8 cellular contexts compared by ENCODE assay signal in genomic region chr4:14178421-14178820, GRCh38.
A peak's percentile ranks its signal among the peaks of the same experiment; 100 is the strongest.
DNase-seq lines count a peak whose midpoint lies in the region; ATAC-seq and TF ChIP-seq lines count a peak whose summit lies in the region.

No MANE protein-coding gene starts in this region.

- H3K9me3 ChIP-seq in MM.1S (replicated peaks; ENCODE audit: insufficient read depth, low read length), result no peaks in the 10 kb centered on the region

- H3K4me3 ChIP-seq in MM.1S (ENCODE audit: low read length), result peak overlapping the region; percentile 20; the same call in 1 of the 2 replicates
- no peak overlapping the region for H3K4me3 ChIP-seq in foreskin fibroblast (ENCODE audit: low read depth in 1 of 2, low read length in 2 of 2)

- DNase-seq in MM.1S (peak; percentile 79), foreskin fibroblast (peak; percentile 54 to 77), NCI-H526 (lab: John Stamatoyannopoulos, UW) (no peak), glutamatergic neuron (no peak), caudate nucleus (lab: John Stamatoyannopoulos, UW) (no peak), NCI-H146 treated with DMSO at 0.1 percent for 48 hours (lab: John Stamatoyannopoulos, UW; ENCODE audit: unreplicated experiment) (no peak)

- H3K4me2 ChIP-seq in MM.1S (ENCODE audit: low read depth, low read length), result peak overlapping the region; percentile 75

- no peaks in the 10 kb centered on the region for H3K79me2 ChIP-seq in MM.1S (ENCODE audit: low read length)

- no peak overlapping the region for H3K27ac Mint-ChIP-seq in glutamatergic neuron (ENCODE audit: unreplicated experiment)

- H3K9ac ChIP-seq in MM.1S (ENCODE audit: low read length), result peak overlapping the region; percentile 70

- peaks cover 1% of the 10 kb centered on the region for H3K4me1 Mint-ChIP-seq in glutamatergic neuron (ENCODE audit: low read depth, unreplicated experiment)

- no peak for TF ChIP-seq CTCF in MM.1S (IDR thresholded peaks at IDR 0.05; ENCODE audit: low read length)
- no peak for TF ChIP-seq CTCF in foreskin fibroblast (IDR thresholded peaks at IDR 0.05; ENCODE audit: low read depth, low read length)
- no peak for TF ChIP-seq CTCF in glutamatergic neuron (IDR thresholded peaks at IDR 0.05; ENCODE audit: partially characterized antibody, unreplicated experiment)

- H3K4me1 ChIP-seq in MM.1S (ENCODE audit: low read length), result peaks cover 38% of the 10 kb centered on the region

- H3K9me3 Mint-ChIP-seq in glutamatergic neuron (ENCODE audit: unreplicated experiment), result no peaks in the 10 kb centered on the region

- no peaks in the 10 kb centered on the region for H4K20me1 ChIP-seq in MM.1S (ENCODE audit: insufficient read depth, low read length)

- no peak overlapping the region for H3K4me3 Mint-ChIP-seq in glutamatergic neuron (ENCODE audit: unreplicated experiment)

- H3K36me3 Mint-ChIP-seq in glutamatergic neuron (ENCODE audit: unreplicated experiment), result no peaks in the 10 kb centered on the region

- no peaks in the 10 kb centered on the region for H3K27me3 ChIP-seq in MM.1S (replicated peaks; ENCODE audit: insufficient read depth, low read length)

- H2AFZ ChIP-seq in MM.1S (ENCODE audit: low read length), result 0 out of 2 replicates have a peak overlapping the region, but pooled peaks have one; percentile 8

- H3K36me3 ChIP-seq in MM.1S (replicated peaks; ENCODE audit: insufficient read depth, low read length), result no peaks in the 10 kb centered on the region

- peaks cover 38% of the 10 kb centered on the region for H3F3A ChIP-seq in MM.1S (ENCODE audit: insufficient read depth, low read length)

- H3K27ac ChIP-seq in MM.1S (ENCODE audit: low read length) (peak overlapping the region; percentile 99), caudate nucleus (ENCODE audit: low read depth, low read length) (no peak overlapping the region)

- peaks cover 3% of the 10 kb centered on the region for H3K27me3 Mint-ChIP-seq in glutamatergic neuron (ENCODE audit: unreplicated experiment)

- no peaks in the 10 kb centered on the region for H3K9me2 ChIP-seq in MM.1S (replicated peaks; ENCODE audit: insufficient read depth, low read length)

- ATAC-seq in GM18867 (IDR thresholded peaks at IDR 0.05; ENCODE audit: unreplicated experiment), result peak; percentile 68
- peak; percentile 65 for ATAC-seq in HG02610 (IDR thresholded peaks at IDR 0.05; ENCODE audit: unreplicated experiment)

Comparison
In these comparisons a context has a peak if more than half of its experiments do, and no peak if none do; other contexts are left out.
1. DNase-seq: peak in MM.1S (single experiment) and foreskin fibroblast (2 of 2); none in NCI-H526 (0 of 2), glutamatergic neuron (single experiment), caudate nucleus (0 of 61) and NCI-H146 treated with DMSO at 0.1 percent for 48 hours (single experiment).